19 cellular contexts compared by ENCODE assay signal in the genomic region with DNA sequence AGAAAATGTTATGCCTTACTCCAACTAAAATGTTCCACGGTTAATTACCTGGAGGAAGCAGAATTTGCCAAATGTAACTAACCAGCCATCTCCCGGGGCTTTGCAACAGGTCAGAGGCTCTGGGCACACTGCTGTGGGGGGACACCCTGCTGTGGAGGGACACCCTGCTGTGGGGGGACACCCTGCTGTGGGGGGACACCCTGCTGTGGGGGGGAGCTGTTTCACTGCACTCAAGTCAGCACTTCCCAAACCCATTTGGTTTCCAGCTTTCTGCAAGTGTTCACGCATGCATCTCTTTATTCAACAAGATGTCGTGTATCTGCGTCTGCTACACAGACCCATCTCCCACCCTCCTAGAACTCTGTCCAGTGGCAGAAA.
DNase-seq lines count a peak whose midpoint lies in the region; ATAC-seq and TF ChIP-seq lines count a peak whose summit lies in the region.
"Had no signal": no experiment of that assay in that cellular context is flagged by ENCODE, and none has a peak within 500 bp of the region (broad histone marks: within the 10 kb centered on the region; RNA-seq: fewer than 3 reads in every experiment).

No MANE protein-coding gene starts in this region.

- H3K4me1 Mint-ChIP-seq in activated CD8-positive, alpha-beta memory T cell treated with anti-CD3 and anti-CD28 coated beads, Interleukin-2, amount 10 ng/mL, durations not matched to agents 7 days and 5 days: no peaks in the 10 kb centered on the region
- H3K4me1 Mint-ChIP-seq in type B pancreatic cell (ENCODE audit: unreplicated experiment): peaks cover 7% of the 10 kb centered on the region
- H3K4me1 Mint-ChIP-seq: CD8-positive, alpha-beta memory T cell had no signal

- no peak overlapping the region for H3K4me3 Mint-ChIP-seq in activated CD8-positive, alpha-beta memory T cell treated with anti-CD3 and anti-CD28 coated beads, Interleukin-2, amount 10 ng/mL, durations not matched to agents 7 days and 5 days
- H3K4me3 Mint-ChIP-seq in type B pancreatic cell: no peak overlapping the region
- H3K4me3 Mint-ChIP-seq: CD14-positive monocyte; CD4-positive, alpha-beta T cell; CD8-positive, alpha-beta memory T cell had no signal

- H3K36me3 ChIP-seq in HEK293 (ENCODE audit: control insufficient read depth in 2 of 2, insufficient read depth in 1 of 2, low read length in 2 of 2): no peaks in the 10 kb centered on the region
- no peaks in the 10 kb centered on the region for H3K36me3 ChIP-seq in heart left ventricle
- H3K36me3 ChIP-seq: BE2C; BLaER1 treated with 17β-estradiol and CSF1 and Interleukin-3, amounts not matched to agents 10 nM and 100 nM; HAP-1 had no signal

- no peak overlapping the region for H3K27ac Mint-ChIP-seq in activated CD8-positive, alpha-beta memory T cell treated with anti-CD3 and anti-CD28 coated beads, Interleukin-2, amount 10 ng/mL, durations not matched to agents 7 days and 5 days
- H3K27ac Mint-ChIP-seq in type B pancreatic cell: no peak overlapping the region
- H3K27ac Mint-ChIP-seq: CD14-positive monocyte; CD4-positive, alpha-beta T cell; CD8-positive, alpha-beta memory T cell had no signal

- TF ChIP-seq CTCF in HEK293 (tag by site-specific recombination; IDR thresholded peaks at IDR 0.05): no peak
- TF ChIP-seq CTCF in type B pancreatic cell (conservative IDR thresholded peaks at IDR 0.05): no peak
- TF ChIP-seq CTCF in heart left ventricle (IDR thresholded peaks at IDR 0.05): no peak

- no peak for ATAC-seq in activated CD8-positive, alpha-beta memory T cell treated with anti-CD3 and anti-CD28 coated beads, Interleukin-2, amount 10 ng/mL, durations not matched to agents 7 days and 5 days
- ATAC-seq in left lobe of liver (no peak), HG02840 (IDR thresholded peaks at IDR 0.05; ENCODE audit: low FRiP score, unreplicated experiment) (no peak), heart left ventricle (no peak)

- peaks cover 2% of the 10 kb centered on the region for H3K36me3 Mint-ChIP-seq in activated CD8-positive, alpha-beta memory T cell treated with anti-CD3 and anti-CD28 coated beads, Interleukin-2, amount 10 ng/mL, durations not matched to agents 7 days and 5 days
- peaks cover 3% of the 10 kb centered on the region for H3K36me3 Mint-ChIP-seq in type B pancreatic cell
- H3K36me3 Mint-ChIP-seq: CD14-positive monocyte had no signal

- POLR2A ChIA-PET in HEK293 (lab: Yijun Ruan, JAX): no interaction called here

- no peaks in the 10 kb centered on the region for H3K9me3 ChIP-seq in HEK293 (ENCODE audit: control insufficient read depth, insufficient read depth, low read depth, low read length)
- peaks cover 0 to 33% (median 19%) of the 10 kb centered on the region in 12 donors for H3K9me3 ChIP-seq in heart left ventricle
- H3K9me3 ChIP-seq: BE2C had no signal

- H3K4me1 ChIP-seq in HEK293 (ENCODE audit: control insufficient read depth, insufficient read depth, low read length) (no peaks in the 10 kb centered on the region), heart left ventricle (no peaks in the 10 kb centered on the region)
- H3K4me1 ChIP-seq: A549, BE2C, HAP-1 had no signal

- TF ChIP-seq POLR2A in heart left ventricle (IDR thresholded peaks at IDR 0.05): no peak

- H3K27me3 ChIP-seq in heart left ventricle: peaks cover 0 to 6% (median 0%) of the 10 kb centered on the region in 9 donors
- H3K27me3 ChIP-seq: BLaER1 treated with 17β-estradiol and CSF1 and Interleukin-3, amounts not matched to agents 10 nM and 100 nM had no signal

- DNase-seq in activated CD8-positive, alpha-beta memory T cell treated with anti-CD3 and anti-CD28 coated beads, Interleukin-2, amount 50 U/mL, for 48 hours: peak; percentile 22
- no peak for DNase-seq in activated CD8-positive, alpha-beta memory T cell treated with anti-CD3 and anti-CD28 coated beads, Interleukin-2, amount 10 ng/mL, durations not matched to agents 7 days and 5 days
- DNase-seq in left lobe of liver (ENCODE audit: low spot score): peak; percentile 16
- peak; percentile 56 for DNase-seq in type B pancreatic cell (ENCODE audit: extremely low spot score, unreplicated experiment)
- no peak for DNase-seq in heart left ventricle
- DNase-seq: 8988T; CD4-positive, alpha-beta T cell; CD8-positive, alpha-beta memory T cell; DMS 273 treated with DMSO at 0.1 percent for 48 hours; DMS79 treated with DMSO at 0.1 percent for 48 hours; GF-D8; GOT3 had no signal

- H3K27me3 Mint-ChIP-seq in activated CD8-positive, alpha-beta memory T cell treated with anti-CD3 and anti-CD28 coated beads, Interleukin-2, amount 10 ng/mL, durations not matched to agents 7 days and 5 days: peaks cover 5% of the 10 kb centered on the region
- peaks cover 12% of the 10 kb centered on the region for H3K27me3 Mint-ChIP-seq in type B pancreatic cell

- peaks cover 16% of the 10 kb centered on the region for H3K9me3 Mint-ChIP-seq in activated CD8-positive, alpha-beta memory T cell treated with anti-CD3 and anti-CD28 coated beads, Interleukin-2, amount 10 ng/mL, durations not matched to agents 7 days and 5 days (ENCODE audit: low read depth)
- H3K9me3 Mint-ChIP-seq in type B pancreatic cell: peaks cover 29% of the 10 kb centered on the region

- intact Hi-C loops in heart left ventricle (cut with DNase I): loop anchor here in 1 of 10 donors (5.0 kb wide), 1 partner anchor 515 kb away; no protein-coding TSS in a partner anchor

- H3K4me3 ChIP-seq in HEK293 (ENCODE audit: low read depth, low read length) (no peak overlapping the region), heart left ventricle (no peak overlapping the region)
- H3K4me3 ChIP-seq: A549; BLaER1 treated with 17β-estradiol and CSF1 and Interleukin-3, amounts not matched to agents 10 nM and 100 nM; HAP-1 had no signal

- CTCF ChIA-PET in activated CD8-positive, alpha-beta memory T cell treated with anti-CD3 and anti-CD28 coated beads, Interleukin-2, amount 10 ng/mL, durations not matched to agents 7 days and 5 days (lab: Charles Lee): interaction anchor here (0.9 to 1.0 kb wide), 2 partner anchors 26 to 155 kb away, joined by 3 read pairs; no protein-coding TSS in a partner anchor
- CTCF ChIA-PET in HEK293 (lab: Yijun Ruan, JAX): interaction anchor here (0.5 to 3.2 kb wide), 23 partner anchors 12 to 514 kb away, joined by 3 to 46 read pairs (median 3); no protein-coding TSS in a partner anchor

- H3K27ac ChIP-seq in HEK293 (ENCODE audit: extremely low read depth, low read depth, low read length) (no peak overlapping the region), heart left ventricle (no peak overlapping the region)

- WGBS in heart left ventricle, 4 donors: 86 to 94% (median 92%) methylated on average over 5 of the region's 5 CpGs

TF ChIP-seq in HEK293, 187 proteins besides CTCF, POLR2A, EP300 and RAD21:
- TF ChIP-seq HOXC10 (CRISPR knock-in tag; IDR thresholded peaks at IDR 0.05) (no peak), ZIC2 (tag by site-specific recombination; IDR thresholded peaks at IDR 0.05) (peak; percentile 68), ZFP3 (tag by site-specific recombination; IDR thresholded peaks at IDR 0.05; ENCODE audit: low read depth) (no peak), ZEB2 (tag by site-specific recombination; IDR thresholded peaks at IDR 0.05) (no peak)
TF ChIP-seq in HEK293: peak in this region for 1.

Comparison
In these comparisons a context has a peak if more than half of its experiments do, and no peak if none do; other contexts are left out.
1. DNase-seq: peak in activated CD8-positive, alpha-beta memory T cell treated with anti-CD3 and anti-CD28 coated beads, Interleukin-2, amount 50 U/mL, for 48 hours (single experiment), left lobe of liver (single experiment) and type B pancreatic cell (single experiment); none in activated CD8-positive, alpha-beta memory T cell treated with anti-CD3 and anti-CD28 coated beads, Interleukin-2, amount 10 ng/mL, durations not matched to agents 7 days and 5 days (single experiment) and heart left ventricle (0 of 5).